Comparison of ENCODE assay signal across 30 cellular contexts in genomic region chr1:2512862-2513421, GRCh38. TPM values are rescaled to one million over a fixed set of nuclear protein-coding genes. Genes with fewer than 3 reads are reported as not detected.
"Had no signal": no experiment of that assay in that cellular context is flagged by ENCODE, and none has a peak within 500 bp of the region (broad histone marks: within the 10 kb centered on the region; RNA-seq: fewer than 3 reads in every experiment).

No MANE protein-coding gene starts in this region.

- ATAC-seq: left colon; left lung; lower lobe of right lung; naive thymus-derived CD8-positive, alpha-beta T cell; right lobe of liver; stimulated activated memory B cell treated with anti-CD40 and anti-IgM and Interleukin-4, amounts not matched to agents 10 μg/mL and 1 μg/mL and 100 μg/mL, for 72 hours; stimulated activated naive CD8-positive, alpha-beta T cell treated with anti-CD3 and anti-CD28 coated beads, Interleukin-15, amount 100 ng/mL, for 72 hours had no signal

- H3K27me3 ChIP-seq: left lung, neural progenitor cell, ovary, right atrium auricular region, right lobe of liver, tibial nerve, uterus had no signal

- FAIRE-seq: islet of Langerhans, kidney had no signal

- DNase-seq: hypothalamus; immature natural killer cell; kidney; left colon; left lung; lower lobe of right lung; mammary epithelial cell; mesenchymal stem cell; naive thymus-derived CD8-positive, alpha-beta T cell; ovary; right lobe of liver; stimulated activated CD4-positive, alpha-beta T cell treated with anti-CD3 and anti-CD28 coated beads, Interleukin-1b, Interleukin-23, amount 100 ng/mL, for 48 hours; stimulated activated CD4-positive, alpha-beta T cell treated with anti-CD3 and anti-CD28 coated beads, Interleukin-2, amount 100 ng/mL, for 48 hours; stimulated activated CD4-positive, alpha-beta T cell treated with anti-CD3 and anti-CD28 coated beads, Interleukin-4, amount 100 ng/mL, for 4 hours; stimulated activated CD8-positive, alpha-beta memory T cell treated with anti-CD3 and anti-CD28 coated beads, Interleukin-4, amount 100 ng/mL, for 48 hours; stimulated activated naive CD4-positive, alpha-beta T cell treated with Interleukin-2 at 50 U/mL for 16 hours; stimulated activated naive CD8-positive, alpha-beta T cell treated with anti-CD3 and anti-CD28 coated beads, Interleukin-15, amount 100 ng/mL, for 72 hours; substantia nigra; uterus had no signal

- H2AFZ ChIP-seq: neural progenitor cell had no signal

- H3K27ac ChIP-seq: left lung, lower lobe of right lung, neural progenitor cell, ovary, right atrium auricular region, right lobe of liver, tibial nerve, uterus had no signal

- H3K36me3 ChIP-seq: neural progenitor cell, uterus had no signal

- H3K4me3 ChIP-seq: left lung, lower lobe of right lung, neural progenitor cell, ovary, right atrium auricular region, right lobe of liver, smooth muscle cell, tibial nerve, uterus had no signal

- H3K4me2 ChIP-seq: neural progenitor cell, smooth muscle cell had no signal

- H3K4me1 ChIP-seq: left lung, lower lobe of right lung, neural progenitor cell, right atrium auricular region, tibial nerve, uterus had no signal

- H3K9me3 ChIP-seq: left lung, lower lobe of right lung, ovary, right atrium auricular region, right lobe of liver, tibial nerve, uterus had no signal

- H3K9ac ChIP-seq: neural progenitor cell had no signal

RNA-seq across cellular contexts. Expression of gene HES5, which starts 17.1 kb away (rescaled TPM):
- total RNA-seq: mammary epithelial cell, omental fat pad, pulmonary artery endothelial cell, renal cortical epithelial cell, right atrium auricular region had no signal
- polyA plus RNA-seq: immature natural killer cell; liver; mammary epithelial cell; naive thymus-derived CD8-positive, alpha-beta T cell had no signal

RNA-seq across cellular contexts. Expression of gene PLCH2, which starts 36.9 kb away (rescaled TPM):
- total RNA-seq: progenitor cell of endocrine pancreas had no signal

RNA-seq across cellular contexts. Expression of gene TNFRSF14, which starts 43.2 kb away (rescaled TPM):
- total RNA-seq: smooth muscle cell had no signal
- polyA plus RNA-seq: smooth muscle cell had no signal
